Comparison of ENCODE assay signal across 36 cellular contexts in genomic region chr11:63800921-63801320, GRCh38.
"Had no signal": no experiment of that assay in that cellular context is flagged by ENCODE, and none has a peak within 500 bp of the region (broad histone marks: within the 10 kb centered on the region; RNA-seq: fewer than 3 reads in every experiment).

No MANE protein-coding gene starts in this region.

- H3K4me1 Mint-ChIP-seq: activated CD4-positive, alpha-beta memory T cell treated with anti-CD3 and anti-CD28 coated beads, Interleukin-2, amount 10 ng/mL, durations not matched to agents 7 days and 5 days; activated CD4-positive, alpha-beta T cell treated with anti-CD3 and anti-CD28 coated beads for 36 hours; activated CD4-positive, alpha-beta T cell treated with anti-CD3 and anti-CD28 coated beads, Interleukin-2, amount 10 ng/mL, durations not matched to agents 7 days and 5 days; activated naive CD4-positive, alpha-beta T cell treated with anti-CD3 and anti-CD28 coated beads, Interleukin-2, amount 10 ng/mL, durations not matched to agents 7 days and 5 days; activated naive CD4-positive, alpha-beta T cell treated with anti-CD3 and anti-CD28 coated beads, Interleukin-2, amount 50 U/mL, for 24 hours; activated naive CD8-positive, alpha-beta T cell treated with anti-CD3 and anti-CD28 coated beads, Interleukin-2, amount 10 ng/mL, durations not matched to agents 7 days and 5 days; activated naive CD8-positive, alpha-beta T cell treated with anti-CD3 and anti-CD28 coated beads, Interleukin-2, amount 50 U/mL, for 24 hours; brain; central memory CD8-positive, alpha-beta T cell had no signal

- H3K4me1 ChIP-seq: ascending aorta had no signal

- H3K9me3 ChIP-seq: ascending aorta had no signal

- H3K27ac Mint-ChIP-seq: activated CD4-positive, alpha-beta memory T cell treated with anti-CD3 and anti-CD28 coated beads, Interleukin-2, amount 10 ng/mL, durations not matched to agents 7 days and 5 days; activated CD4-positive, alpha-beta T cell treated with anti-CD3 and anti-CD28 coated beads for 36 hours; activated CD4-positive, alpha-beta T cell treated with anti-CD3 and anti-CD28 coated beads, Interleukin-2, amount 10 ng/mL, durations not matched to agents 7 days and 5 days; activated CD8-positive, alpha-beta memory T cell treated with anti-CD3 and anti-CD28 coated beads, Interleukin-2, amount 10 ng/mL, durations not matched to agents 7 days and 5 days; activated CD8-positive, alpha-beta T cell treated with anti-CD3 and anti-CD28 coated beads, Interleukin-2, amount 10 ng/mL, durations not matched to agents 7 days and 5 days; activated naive CD4-positive, alpha-beta T cell treated with anti-CD3 and anti-CD28 coated beads, Interleukin-2, amount 10 ng/mL, durations not matched to agents 7 days and 5 days; activated naive CD4-positive, alpha-beta T cell treated with anti-CD3 and anti-CD28 coated beads, Interleukin-2, amount 50 U/mL, for 24 hours; activated naive CD8-positive, alpha-beta T cell; activated naive CD8-positive, alpha-beta T cell treated with anti-CD3 and anti-CD28 coated beads, Interleukin-2, amount 10 ng/mL, durations not matched to agents 7 days and 5 days; activated naive CD8-positive, alpha-beta T cell treated with anti-CD3 and anti-CD28 coated beads, Interleukin-2, amount 50 U/mL, for 24 hours; activated T-cell treated with anti-CD3 and anti-CD28 coated beads, Interleukin-2, amount 50 U/mL, for 24 hours; activated T-helper 2 cell treated with anti-CD3 and anti-CD28 coated beads, Interferon-gamma antibody, Interleukin-2, Interleukin-4, amounts not matched to agents 10 μg/mL and 5 μg/mL and 100 μg/mL, durations not matched to agents 14 hours and 24 hours and 36 hours; brain; T-helper 1 cell treated with Interleukin-12 subunit alpha and Interleukin-12 subunit beta and Interleukin-4 antibody, amounts not matched to agents 30 μg/mL and 1 μg/mL, for 36 hours; T-helper 2 cell treated with Interferon-gamma antibody and Interleukin-4, amounts not matched to agents 5 μg/mL and 100 μg/mL, for 36 hours; WTC11 had no signal

- H3K27me3 ChIP-seq: ascending aorta, cardiac muscle cell had no signal

- H3K36me3 ChIP-seq: ascending aorta, cardiac muscle cell, WERI-Rb-1 had no signal

- DNase-seq: activated CD4-positive, alpha-beta memory T cell treated with anti-CD3 and anti-CD28 coated beads, Interleukin-2, amount 10 ng/mL, durations not matched to agents 7 days and 5 days; activated CD4-positive, alpha-beta T cell treated with anti-CD3 and anti-CD28 coated beads for 1 hour; activated CD4-positive, alpha-beta T cell treated with anti-CD3 and anti-CD28 coated beads for 36 hours; activated CD4-positive, alpha-beta T cell treated with anti-CD3 and anti-CD28 coated beads for 48 hours; activated CD4-positive, alpha-beta T cell treated with anti-CD3 and anti-CD28 coated beads, Interleukin-2, amount 10 ng/mL, durations not matched to agents 7 days and 5 days; activated CD4-positive, alpha-beta T cell treated with anti-CD3 and anti-CD28 coated beads, Interleukin-2, amount 50 U/mL, for 48 hours; activated CD4-positive, CD25-positive, alpha-beta regulatory T cell; activated CD8-positive, alpha-beta memory T cell treated with anti-CD3 and anti-CD28 coated beads for 24 hours; activated CD8-positive, alpha-beta memory T cell treated with anti-CD3 and anti-CD28 coated beads, Interleukin-2, amount 10 ng/mL, durations not matched to agents 7 days and 5 days; activated CD8-positive, alpha-beta memory T cell treated with anti-CD3 and anti-CD28 coated beads, Interleukin-2, amount 50 U/mL, for 48 hours; activated CD8-positive, alpha-beta T cell treated with anti-CD3 and anti-CD28 coated beads, Interleukin-2, amount 10 ng/mL, durations not matched to agents 7 days and 5 days; activated effector memory CD4-positive, alpha-beta T cell treated with Interleukin-2 at 50 U/mL for 16 hours; activated gamma-delta T cell; activated naive CD4-positive, alpha-beta T cell treated with anti-CD3 and anti-CD28 coated beads, Interleukin-2, amount 10 ng/mL, durations not matched to agents 7 days and 5 days; activated naive CD4-positive, alpha-beta T cell treated with Interleukin-2 at 50 U/mL for 16 hours; activated naive CD8-positive, alpha-beta T cell treated with anti-CD3 and anti-CD28 coated beads, Interleukin-2, amount 10 ng/mL, durations not matched to agents 7 days and 5 days; activated naive CD8-positive, alpha-beta T cell treated with anti-CD3 and anti-CD28 coated beads, Interleukin-2, amount 50 U/mL, for 24 hours; activated T-cell treated with anti-CD3 and anti-CD28 coated beads, Interleukin-2, amount 50 U/mL, for 24 hours; activated T-cell treated with anti-CD3 and anti-CD28 coated beads, Interleukin-2, amount 50 U/mL, for 48 hours; amygdala; anterior cingulate cortex; caudate nucleus; cerebellar nuclear complex; T-helper 2 cell; T-helper 9 cell; WERI-Rb-1 had no signal

- H3K9me3 Mint-ChIP-seq: activated CD4-positive, alpha-beta memory T cell treated with anti-CD3 and anti-CD28 coated beads, Interleukin-2, amount 10 ng/mL, durations not matched to agents 7 days and 5 days; activated CD4-positive, alpha-beta T cell treated with anti-CD3 and anti-CD28 coated beads, Interleukin-2, amount 10 ng/mL, durations not matched to agents 7 days and 5 days; activated naive CD4-positive, alpha-beta T cell treated with anti-CD3 and anti-CD28 coated beads, Interleukin-2, amount 10 ng/mL, durations not matched to agents 7 days and 5 days; activated naive CD4-positive, alpha-beta T cell treated with anti-CD3 and anti-CD28 coated beads, Interleukin-2, amount 50 U/mL, for 24 hours; activated naive CD8-positive, alpha-beta T cell treated with anti-CD3 and anti-CD28 coated beads, Interleukin-2, amount 10 ng/mL, durations not matched to agents 7 days and 5 days; activated naive CD8-positive, alpha-beta T cell treated with anti-CD3 and anti-CD28 coated beads, Interleukin-2, amount 50 U/mL, for 24 hours; activated T-cell treated with anti-CD3 and anti-CD28 coated beads, Interleukin-2, amount 50 U/mL, for 24 hours; activated T-helper 2 cell treated with anti-CD3 and anti-CD28 coated beads, Interferon-gamma antibody, Interleukin-2, Interleukin-4, amounts not matched to agents 10 μg/mL and 5 μg/mL and 100 μg/mL, durations not matched to agents 14 hours and 24 hours and 36 hours; central memory CD8-positive, alpha-beta T cell; T-helper 1 cell treated with Interleukin-12 subunit alpha and Interleukin-12 subunit beta and Interleukin-4 antibody, amounts not matched to agents 30 μg/mL and 1 μg/mL, for 36 hours; T-helper 2 cell treated with Interferon-gamma antibody and Interleukin-4, amounts not matched to agents 5 μg/mL and 100 μg/mL, for 36 hours had no signal

- H3K4me3 ChIP-seq: ascending aorta, cardiac muscle cell had no signal

- H3K4me3 Mint-ChIP-seq: activated CD4-positive, alpha-beta memory T cell treated with anti-CD3 and anti-CD28 coated beads, Interleukin-2, amount 10 ng/mL, durations not matched to agents 7 days and 5 days; activated CD4-positive, alpha-beta T cell treated with anti-CD3 and anti-CD28 coated beads for 36 hours; activated CD4-positive, alpha-beta T cell treated with anti-CD3 and anti-CD28 coated beads, Interleukin-2, amount 10 ng/mL, durations not matched to agents 7 days and 5 days; activated CD8-positive, alpha-beta memory T cell treated with anti-CD3 and anti-CD28 coated beads, Interleukin-2, amount 10 ng/mL, durations not matched to agents 7 days and 5 days; activated CD8-positive, alpha-beta T cell treated with anti-CD3 and anti-CD28 coated beads, Interleukin-2, amount 10 ng/mL, durations not matched to agents 7 days and 5 days; activated naive CD4-positive, alpha-beta T cell treated with anti-CD3 and anti-CD28 coated beads, Interleukin-2, amount 10 ng/mL, durations not matched to agents 7 days and 5 days; activated naive CD4-positive, alpha-beta T cell treated with anti-CD3 and anti-CD28 coated beads, Interleukin-2, amount 50 U/mL, for 24 hours; activated naive CD8-positive, alpha-beta T cell; activated naive CD8-positive, alpha-beta T cell treated with anti-CD3 and anti-CD28 coated beads, Interleukin-2, amount 10 ng/mL, durations not matched to agents 7 days and 5 days; activated naive CD8-positive, alpha-beta T cell treated with anti-CD3 and anti-CD28 coated beads, Interleukin-2, amount 50 U/mL, for 24 hours; activated T-cell treated with anti-CD3 and anti-CD28 coated beads, Interleukin-2, amount 50 U/mL, for 24 hours; brain; central memory CD8-positive, alpha-beta T cell; T-helper 1 cell treated with Interleukin-12 subunit alpha and Interleukin-12 subunit beta and Interleukin-4 antibody, amounts not matched to agents 30 μg/mL and 1 μg/mL, for 36 hours; T-helper 2 cell treated with Interferon-gamma antibody and Interleukin-4, amounts not matched to agents 5 μg/mL and 100 μg/mL, for 36 hours; WTC11 had no signal

- H3K27ac ChIP-seq: ascending aorta, cardiac muscle cell, WERI-Rb-1 had no signal

- H3K36me3 Mint-ChIP-seq: activated CD8-positive, alpha-beta memory T cell treated with anti-CD3 and anti-CD28 coated beads, Interleukin-2, amount 10 ng/mL, durations not matched to agents 7 days and 5 days; activated naive CD4-positive, alpha-beta T cell treated with anti-CD3 and anti-CD28 coated beads, Interleukin-2, amount 10 ng/mL, durations not matched to agents 7 days and 5 days; activated naive CD4-positive, alpha-beta T cell treated with anti-CD3 and anti-CD28 coated beads, Interleukin-2, amount 50 U/mL, for 24 hours; activated naive CD8-positive, alpha-beta T cell; activated naive CD8-positive, alpha-beta T cell treated with anti-CD3 and anti-CD28 coated beads, Interleukin-2, amount 10 ng/mL, durations not matched to agents 7 days and 5 days; brain; WTC11 had no signal
